Comparison of ENCODE assay signal across 9 cellular contexts in the genomic region with DNA sequence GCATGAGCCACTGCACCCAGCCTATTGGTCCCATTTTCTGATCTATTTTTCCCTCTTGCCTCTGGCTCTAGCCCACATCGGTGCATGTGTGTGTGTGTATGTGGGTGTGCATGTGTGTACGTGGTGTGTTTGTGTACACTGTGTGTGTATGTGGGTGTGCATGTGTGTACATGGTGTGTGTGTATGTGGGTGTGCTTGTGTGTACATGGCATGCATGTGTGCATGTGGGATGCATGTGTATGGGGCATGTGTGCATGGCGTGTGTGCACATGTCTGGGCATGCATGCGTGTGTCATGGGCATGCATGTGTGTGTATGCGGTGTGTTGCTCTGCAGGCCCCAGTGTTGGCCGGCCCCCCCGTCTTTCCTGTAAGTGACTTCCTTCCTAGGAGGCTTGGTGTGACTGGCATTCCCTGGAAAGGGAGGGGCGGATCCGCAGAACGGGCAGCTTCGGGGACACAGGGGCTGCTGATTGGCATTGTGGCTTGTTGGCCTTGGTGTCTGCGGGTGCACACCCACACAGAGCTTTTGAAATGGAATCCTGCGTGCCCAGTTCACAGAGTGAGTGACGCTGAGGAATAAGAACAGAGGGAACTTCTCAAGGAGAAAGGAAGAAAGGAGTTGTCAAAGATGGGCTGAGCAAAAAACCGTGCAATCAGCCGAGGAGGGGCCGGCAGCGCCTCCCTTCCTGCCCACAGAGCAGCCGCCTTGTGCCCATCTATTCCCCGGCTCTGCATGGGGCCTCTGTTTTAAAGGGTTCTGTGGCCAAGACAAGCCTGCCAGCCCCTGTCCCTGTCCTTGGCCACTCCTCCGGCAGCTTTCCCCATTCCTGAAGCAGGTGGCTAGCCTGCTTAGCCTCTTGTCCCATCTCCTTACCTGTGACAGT. TPM values are rescaled to one million over a fixed set of nuclear protein-coding genes. Genes with fewer than 3 reads are reported as not detected.
DNase-seq lines count a peak whose midpoint lies in the region; ATAC-seq and TF ChIP-seq lines count a peak whose summit lies in the region.
"Had no signal": no experiment of that assay in that cellular context is flagged by ENCODE, and none has a peak within 500 bp of the region (broad histone marks: within the 10 kb centered on the region; RNA-seq: fewer than 3 reads in every experiment).

No MANE protein-coding gene starts in this region.

- intact Hi-C loops in right cardiac atrium (cut with DNase I), result loop anchor here in 1 of 4 donors (5.0 kb wide), 1 partner anchor 50 kb away; a partner anchor contains a TSS
- intact Hi-C loops in posterior vena cava (cut with DNase I), result no loop called here

- peaks cover 60% of the 10 kb centered on the region for H3K4me1 Mint-ChIP-seq in activated CD4-positive, alpha-beta memory T cell treated with anti-CD3 and anti-CD28 coated beads, Interleukin-2, amount 10 ng/mL, durations not matched to agents 7 days and 5 days
- peaks cover 59 to 82% of the 10 kb centered on the region in 2 donors for H3K4me1 Mint-ChIP-seq in stimulated activated naive B cell treated with anti-CD40 and anti-IgM and Interleukin-4, amounts not matched to agents 10 μg/mL and 1 μg/mL and 100 μg/mL, for 72 hours

- no peak overlapping the region for H3K27ac Mint-ChIP-seq in activated CD4-positive, alpha-beta memory T cell treated with anti-CD3 and anti-CD28 coated beads, Interleukin-2, amount 10 ng/mL, durations not matched to agents 7 days and 5 days
- peak overlapping the region; percentile 85 for H3K27ac Mint-ChIP-seq in stimulated activated naive B cell treated with anti-CD40 and anti-IgM and Interleukin-4, amounts not matched to agents 10 μg/mL and 1 μg/mL and 100 μg/mL, for 72 hours

- peaks cover 13% of the 10 kb centered on the region for H3K36me3 Mint-ChIP-seq in activated CD4-positive, alpha-beta memory T cell treated with anti-CD3 and anti-CD28 coated beads, Interleukin-2, amount 10 ng/mL, durations not matched to agents 7 days and 5 days (ENCODE audit: low read depth)
- H3K36me3 Mint-ChIP-seq in stimulated activated naive B cell treated with anti-CD40 and anti-IgM and Interleukin-4, amounts not matched to agents 10 μg/mL and 1 μg/mL and 100 μg/mL, for 72 hours, result peaks cover 10 to 40% of the 10 kb centered on the region in 2 donors

- ATAC-seq in right cardiac atrium (no peak), HG02763 (IDR thresholded peaks at IDR 0.05; ENCODE audit: unreplicated experiment) (no peak), HG03439 (IDR thresholded peaks at IDR 0.05; ENCODE audit: unreplicated experiment) (no peak)
- ATAC-seq in stimulated activated naive B cell treated with anti-CD40 and anti-IgM and Interleukin-4, amounts not matched to agents 10 μg/mL and 1 μg/mL and 100 μg/mL, for 72 hours (replicated peaks), result no peak

- DNase-seq in HEK293T (ENCODE audit: extremely low spot score) (no peak), right cardiac atrium (peak; percentile 62 to 74 (median 73)), mucosa of gallbladder (ENCODE audit: low spot score) (no peak), posterior vena cava (ENCODE audit: low spot score) (no peak)
- no peak for DNase-seq in activated CD4-positive, alpha-beta memory T cell treated with anti-CD3 and anti-CD28 coated beads, Interleukin-2, amount 10 ng/mL, durations not matched to agents 7 days and 5 days
- DNase-seq in stimulated activated naive B cell treated with anti-CD40 and anti-IgM and Interleukin-4, amounts not matched to agents 10 μg/mL and 1 μg/mL and 100 μg/mL, for 72 hours, result no peak
- DNase-seq: NCI-H1092 had no signal

- CTCF ChIA-PET in HEK293T (lab: Yijun Ruan, JAX), result interaction anchor here (0.7 to 1.7 kb wide), 3 partner anchors 12 to 63 kb away, joined by 3 to 5 read pairs (median 3); no protein-coding TSS in a partner anchor
- CTCF ChIA-PET in activated CD4-positive, alpha-beta memory T cell treated with anti-CD3 and anti-CD28 coated beads, Interleukin-2, amount 10 ng/mL, durations not matched to agents 7 days and 5 days (lab: Charles Lee), result interaction anchor here (1.7 kb wide), 1 partner anchor 63 kb away, joined by 7 read pairs; a partner anchor contains a TSS

- no peaks in the 10 kb centered on the region for H3K9me3 ChIP-seq in right cardiac atrium (ENCODE audit: control insufficient read depth, low read length)

- H3K27ac ChIP-seq in right cardiac atrium (ENCODE audit: low read length), result peak overlapping the region; percentile 70

- H3K4me3 Mint-ChIP-seq in activated CD4-positive, alpha-beta memory T cell treated with anti-CD3 and anti-CD28 coated beads, Interleukin-2, amount 10 ng/mL, durations not matched to agents 7 days and 5 days, result peak overlapping the region; percentile 39
- H3K4me3 Mint-ChIP-seq in stimulated activated naive B cell treated with anti-CD40 and anti-IgM and Interleukin-4, amounts not matched to agents 10 μg/mL and 1 μg/mL and 100 μg/mL, for 72 hours, result peak overlapping the region; percentile 50 to 70

- H3K9me3 Mint-ChIP-seq in activated CD4-positive, alpha-beta memory T cell treated with anti-CD3 and anti-CD28 coated beads, Interleukin-2, amount 10 ng/mL, durations not matched to agents 7 days and 5 days, result no peaks in the 10 kb centered on the region
- H3K9me3 Mint-ChIP-seq in stimulated activated naive B cell treated with anti-CD40 and anti-IgM and Interleukin-4, amounts not matched to agents 10 μg/mL and 1 μg/mL and 100 μg/mL, for 72 hours, result peaks cover 0 to 3% of the 10 kb centered on the region in 2 donors

- H3K4me1 ChIP-seq in right cardiac atrium (ENCODE audit: control insufficient read depth, insufficient read depth, low read length), result peaks cover 9% of the 10 kb centered on the region

- H3K27me3 Mint-ChIP-seq in activated CD4-positive, alpha-beta memory T cell treated with anti-CD3 and anti-CD28 coated beads, Interleukin-2, amount 10 ng/mL, durations not matched to agents 7 days and 5 days, result no peaks in the 10 kb centered on the region
- H3K27me3 Mint-ChIP-seq in stimulated activated naive B cell treated with anti-CD40 and anti-IgM and Interleukin-4, amounts not matched to agents 10 μg/mL and 1 μg/mL and 100 μg/mL, for 72 hours, result no peaks in the 10 kb centered on the region

- no peaks in the 10 kb centered on the region for H3K27me3 ChIP-seq in right cardiac atrium (ENCODE audit: control insufficient read depth, insufficient read depth)

- POLR2A ChIA-PET in HEK293T (lab: Yijun Ruan, JAX), result interaction anchor here (1.2 to 3.0 kb wide), 4 partner anchors 7 to 62 kb away, joined by 3 to 44 read pairs (median 12); a partner anchor contains a TSS
- POLR2A ChIA-PET in activated CD4-positive, alpha-beta memory T cell treated with anti-CD3 and anti-CD28 coated beads, Interleukin-2, amount 10 ng/mL, durations not matched to agents 7 days and 5 days (lab: Charles Lee), result interaction anchor here (3.0 kb wide), 1 partner anchor 7 kb away, joined by 27 read pairs; a partner anchor contains a TSS

- H3K4me3 ChIP-seq in right cardiac atrium (ENCODE audit: low read length), result no peak overlapping the region

- 58% methylated on average over 21 of the region's 21 CpGs for WGBS in right cardiac atrium

TF ChIP-seq in HEK293T, 16 proteins besides CTCF, POLR2A, EP300 and RAD21:
- no peak for TF ChIP-seq ELF4 (IDR thresholded peaks at IDR 0.05)
- peak; percentile 87 for TF ChIP-seq TARDBP (IDR thresholded peaks at IDR 0.05)
TF ChIP-seq in HEK293T: peak in this region for 1.

RNA-seq across cellular contexts. Expression of a gene that starts 8.0 kb away (rescaled TPM):
- total RNA-seq in activated CD4-positive, alpha-beta memory T cell treated with anti-CD3 and anti-CD28 coated beads, Interleukin-2, amount 10 ng/mL, durations not matched to agents 7 days and 5 days, result 10 to 100 TPM; 94.1 to 95.0 TPM
- total RNA-seq in right cardiac atrium (100 to 1,000 TPM in 1 of 4 donors, 10 to 100 TPM in 3; 74.9 to 102 (median 83.5) TPM), mucosa of gallbladder (188 TPM), posterior vena cava (100 to 1,000 TPM in 1 of 2 donors, 10 to 100 TPM in 1; 74.7 to 109 TPM)
- polyA plus RNA-seq in right cardiac atrium, result 53.3 TPM

RNA-seq across cellular contexts. Expression of a gene that starts 49.2 kb away (rescaled TPM):
- 10 to 100 TPM; 54.3 to 55.6 TPM for total RNA-seq in activated CD4-positive, alpha-beta memory T cell treated with anti-CD3 and anti-CD28 coated beads, Interleukin-2, amount 10 ng/mL, durations not matched to agents 7 days and 5 days
- 10 to 100 TPM; 28.6 to 36.2 (median 31.8) TPM for total RNA-seq in right cardiac atrium
- 57.5 TPM for polyA plus RNA-seq in right cardiac atrium
- total RNA-seq in mucosa of gallbladder, result 68.2 TPM
- 10 to 100 TPM; 29.0 to 48.6 TPM for total RNA-seq in posterior vena cava

Comparison
In these comparisons a context has a peak if more than half of its experiments do, and no peak if none do; other contexts are left out.
1. DNase-seq: peak in right cardiac atrium (3 of 3); none in HEK293T (single experiment), activated CD4-positive, alpha-beta memory T cell treated with anti-CD3 and anti-CD28 coated beads, Interleukin-2, amount 10 ng/mL, durations not matched to agents 7 days and 5 days (single experiment), stimulated activated naive B cell treated with anti-CD40 and anti-IgM and Interleukin-4, amounts not matched to agents 10 μg/mL and 1 μg/mL and 100 μg/mL, for 72 hours (single experiment), mucosa of gallbladder (single experiment) and posterior vena cava (single experiment).